Comparison of ENCODE assay signal across 16 cellular contexts in the genomic region with DNA sequence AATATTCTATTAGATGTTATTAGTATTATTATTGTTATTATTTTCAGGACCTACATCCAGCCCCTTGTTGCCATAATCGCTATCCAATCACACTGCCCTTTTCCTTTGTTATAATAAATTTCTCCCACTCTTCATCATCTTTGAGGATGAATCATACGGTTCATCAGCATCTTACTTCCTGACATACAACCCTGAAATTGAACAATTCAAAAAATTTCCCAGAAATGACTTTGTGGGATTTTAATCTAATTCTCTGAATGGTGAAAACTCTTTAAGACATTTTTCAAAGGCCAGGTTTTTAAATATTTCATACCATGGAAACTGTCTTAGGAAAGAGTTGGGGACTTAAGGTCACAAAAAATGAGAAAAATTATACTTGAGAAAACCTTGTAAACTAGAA.
A peak's percentile ranks its signal among the peaks of the same experiment; 100 is the strongest.
DNase-seq lines count a peak whose midpoint lies in the region; ATAC-seq and TF ChIP-seq lines count a peak whose summit lies in the region.
"Had no signal": no experiment of that assay in that cellular context is flagged by ENCODE, and none has a peak within 500 bp of the region (broad histone marks: within the 10 kb centered on the region; RNA-seq: fewer than 3 reads in every experiment).

No MANE protein-coding gene starts in this region.

- TF ChIP-seq EP300 in SK-N-SH (IDR thresholded peaks at IDR 0.05; ENCODE audit: borderline replicate concordance in 1 of 2, low read depth in 1 of 2, low read length in 1 of 2): peak in 1 of 2 experiments; percentile 25; a peak in 1 of 4 replicates

- no peak overlapping the region for H2BK15ac ChIP-seq in mesenchymal stem cell (ENCODE audit: low read depth, poor library complexity, severe bottlenecking)

- no peak overlapping the region for H3K27ac Mint-ChIP-seq in stimulated activated naive CD8-positive, alpha-beta T cell treated with anti-CD3 and anti-CD28 coated beads, Interleukin-15, amount 100 ng/mL, for 72 hours
- H3K27ac Mint-ChIP-seq: CD14-positive monocyte had no signal

- TF ChIP-seq CTCF in SK-N-SH (IDR thresholded peaks at IDR 0.05): no peak
- TF ChIP-seq CTCF in cardiac fibroblast (IDR thresholded peaks at IDR 0.05; ENCODE audit: low read depth, low read length): no peak

- H3K18ac ChIP-seq in mesenchymal stem cell (ENCODE audit: low read depth in 1 of 2, low read length in 2 of 2): no peak overlapping the region

- POLR2A ChIA-PET in SK-N-SH (lab: Yijun Ruan, JAX): no interaction called here

- H4K8ac ChIP-seq in mesenchymal stem cell (ENCODE audit: low read length): no peak overlapping the region

- DNase-seq in SK-N-SH (no peak), cardiac fibroblast (ENCODE audit: low read depth in 2 of 2) (peak; percentile 7 to 16), fibroblast of peridontal ligament (ENCODE audit: extremely low read depth) (peak; percentile 88), mesenchymal stem cell (no peak)
- DNase-seq in stimulated activated naive CD8-positive, alpha-beta T cell treated with anti-CD3 and anti-CD28 coated beads, Interleukin-15, amount 100 ng/mL, for 72 hours: no peak
- DNase-seq: 8988T; CD4-positive, alpha-beta memory T cell; DMS153; DMS79; GDM1; GM23248 had no signal

- no peak overlapping the region for H2AK5ac ChIP-seq in mesenchymal stem cell (ENCODE audit: low read length, severe bottlenecking)

- H2BK120ac ChIP-seq in mesenchymal stem cell (ENCODE audit: low read depth, low read length): no peak overlapping the region

- no peaks in the 10 kb centered on the region for H3K27me3 Mint-ChIP-seq in stimulated activated naive CD8-positive, alpha-beta T cell treated with anti-CD3 and anti-CD28 coated beads, Interleukin-15, amount 100 ng/mL, for 72 hours
- H3K27me3 Mint-ChIP-seq: CD4-positive, alpha-beta memory T cell had no signal

- ATAC-seq in GM18907 (IDR thresholded peaks at IDR 0.05; ENCODE audit: unreplicated experiment) (no peak), GM21526 (IDR thresholded peaks at IDR 0.05; ENCODE audit: low FRiP score, unreplicated experiment) (no peak)
- ATAC-seq in stimulated activated naive CD8-positive, alpha-beta T cell treated with anti-CD3 and anti-CD28 coated beads, Interleukin-15, amount 100 ng/mL, for 72 hours: no peak

- H2AFZ ChIP-seq in SK-N-SH (ENCODE audit: low read depth) (peak overlapping the region; percentile 34; the same call in 1 of the 2 replicates), mesenchymal stem cell (ENCODE audit: low read depth, low read length) (no peak overlapping the region)
- H2AFZ ChIP-seq: GM23248 had no signal

- WGBS in SK-N-SH (ENCODE audit: low lambda C conversion rate): 37% methylated on average over 2 of the region's 2 CpGs
- WGBS in mesenchymal stem cell: 86% methylated on average over 1 of the region's 2 CpGs

- H3K27me3 ChIP-seq in SK-N-SH (ENCODE audit: insufficient read depth) (no peaks in the 10 kb centered on the region), mesenchymal stem cell (ENCODE audit: control insufficient read depth in 1 of 2, insufficient read depth in 1 of 2, low read length in 2 of 2) (no peaks in the 10 kb centered on the region)
- H3K27me3 ChIP-seq: BLaER1 had no signal

- H3K4ac ChIP-seq in mesenchymal stem cell (ENCODE audit: low read depth in 1 of 2, low read length in 2 of 2): no peak overlapping the region

- H3K23ac ChIP-seq in mesenchymal stem cell (ENCODE audit: low read length in 2 of 2): no peak overlapping the region

- no peaks in the 10 kb centered on the region for H3K9me3 Mint-ChIP-seq in stimulated activated naive CD8-positive, alpha-beta T cell treated with anti-CD3 and anti-CD28 coated beads, Interleukin-15, amount 100 ng/mL, for 72 hours

- no peaks in the 10 kb centered on the region for H3K9me2 ChIP-seq in SK-N-SH

- no peaks in the 10 kb centered on the region for H3K79me1 ChIP-seq in mesenchymal stem cell (replicated peaks; ENCODE audit: low read length, poor library complexity, severe bottlenecking)

- H3K4me1 ChIP-seq in SK-N-SH (ENCODE audit: control insufficient read depth in 1 of 2, insufficient read depth in 2 of 2, low read depth in 1 of 2, low read length in 1 of 2): peaks cover 0 to 10% of the 10 kb centered on the region in 2 experiments; a peak in 3 of 4 replicates
- H3K4me1 ChIP-seq in mesenchymal stem cell (ENCODE audit: control insufficient read depth, insufficient read depth, low read depth, low read length): no peaks in the 10 kb centered on the region
- H3K4me1 ChIP-seq: BLaER1, HAP-1 had no signal

- H4K20me1 ChIP-seq in SK-N-SH (ENCODE audit: insufficient read depth): no peaks in the 10 kb centered on the region
- H4K20me1 ChIP-seq: BLaER1 had no signal

- no peaks in the 10 kb centered on the region for H3F3A ChIP-seq in SK-N-SH (replicated peaks; ENCODE audit: insufficient read depth)

- no peak overlapping the region for H3K14ac ChIP-seq in mesenchymal stem cell (ENCODE audit: low read length in 2 of 2)

- H3K79me2 ChIP-seq in SK-N-SH (ENCODE audit: insufficient read depth): no peaks in the 10 kb centered on the region

- H3K9me3 ChIP-seq in SK-N-SH (no peaks in the 10 kb centered on the region), mesenchymal stem cell (ENCODE audit: control insufficient read depth, low read length) (no peaks in the 10 kb centered on the region)
- H3K9me3 ChIP-seq: BLaER1, HAP-1 had no signal

- no peaks in the 10 kb centered on the region for H3K4me1 Mint-ChIP-seq in stimulated activated naive CD8-positive, alpha-beta T cell treated with anti-CD3 and anti-CD28 coated beads, Interleukin-15, amount 100 ng/mL, for 72 hours
- H3K4me1 Mint-ChIP-seq: CD14-positive monocyte; CD4-positive, alpha-beta memory T cell had no signal

- H3K27ac ChIP-seq in SK-N-SH (ENCODE audit: low read depth in 2 of 2, low read length in 1 of 2): peak overlapping the region in 1 of 2 experiments; percentile 26; a peak in 2 of 4 replicates
- no peak overlapping the region for H3K27ac ChIP-seq in mesenchymal stem cell (ENCODE audit: low read length, poor library complexity, severe bottlenecking)
- H3K27ac ChIP-seq: BLaER1, GM23248 had no signal

- no peak overlapping the region for H3K9ac ChIP-seq in SK-N-SH
- no peak overlapping the region for H3K9ac ChIP-seq in mesenchymal stem cell (ENCODE audit: low read length)
- H3K9ac ChIP-seq: BLaER1, GM23248 had no signal

- CTCF ChIA-PET in SK-N-SH (lab: Yijun Ruan, JAX): no interaction called here

- H2BK12ac ChIP-seq in mesenchymal stem cell (ENCODE audit: low read length in 2 of 2): no peak overlapping the region

- H2BK5ac ChIP-seq in mesenchymal stem cell (ENCODE audit: low read depth, low read length, poor library complexity, severe bottlenecking): no peak overlapping the region

- H3K4me3 Mint-ChIP-seq in stimulated activated naive CD8-positive, alpha-beta T cell treated with anti-CD3 and anti-CD28 coated beads, Interleukin-15, amount 100 ng/mL, for 72 hours: no peak overlapping the region
- H3K4me3 Mint-ChIP-seq: CD14-positive monocyte; CD4-positive, alpha-beta memory T cell had no signal

- no peak for TF ChIP-seq RAD21 in SK-N-SH (IDR thresholded peaks at IDR 0.05; ENCODE audit: low read length)

- no peaks in the 10 kb centered on the region for H3K36me3 ChIP-seq in SK-N-SH (replicated peaks in 1 of 2; ENCODE audit: control insufficient read depth in 1 of 2, insufficient read depth in 2 of 2, low read length in 1 of 2)
- no peaks in the 10 kb centered on the region for H3K36me3 ChIP-seq in mesenchymal stem cell (ENCODE audit: control insufficient read depth in 1 of 2, insufficient read depth in 2 of 2, low read depth in 1 of 2, low read length in 2 of 2)
- H3K36me3 ChIP-seq: BLaER1, HAP-1 had no signal

- no peak overlapping the region for H4K91ac ChIP-seq in mesenchymal stem cell (ENCODE audit: low read length)

- H3K4me3 ChIP-seq in SK-N-SH (ENCODE audit: low read depth in 2 of 2, low read length in 1 of 2): no peak overlapping the region
- no peak overlapping the region for H3K4me3 ChIP-seq in cardiac fibroblast (replicated peaks in 1 of 2; ENCODE audit: low read depth in 2 of 2, low read length in 2 of 2)
- H3K4me3 ChIP-seq in mesenchymal stem cell (ENCODE audit: insufficient read depth in 1 of 2, low read depth in 1 of 2, low read length in 2 of 2): no peak overlapping the region
- H3K4me3 ChIP-seq: BLaER1, GM23248, HAP-1 had no signal

- H3K4me2 ChIP-seq in SK-N-SH (no peak overlapping the region), mesenchymal stem cell (ENCODE audit: low read length, poor library complexity, severe bottlenecking) (no peak overlapping the region)
- H3K4me2 ChIP-seq: BLaER1 had no signal

TF ChIP-seq in SK-N-SH, 30 proteins besides CTCF, POLR2A, EP300 and RAD21:
- TF ChIP-seq FOXJ3 (CRISPR knock-in tag; IDR thresholded peaks at IDR 0.05): no peak
- TF ChIP-seq, protein P1, sequence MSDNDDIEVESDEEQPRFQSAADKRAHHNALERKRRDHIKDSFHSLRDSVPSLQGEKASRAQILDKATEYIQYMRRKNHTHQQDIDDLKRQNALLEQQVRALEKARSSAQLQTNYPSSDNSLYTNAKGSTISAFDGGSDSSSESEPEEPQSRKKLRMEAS (IDR thresholded peaks at IDR 0.05; ENCODE audit: low read depth): no peak
- TF ChIP-seq FOSL2 (IDR thresholded peaks at IDR 0.05; ENCODE audit: borderline replicate concordance, low read depth): peak; percentile 38; the same call in 1 of the 2 replicates

Comparison
In these comparisons a context has a peak if more than half of its experiments do, and no peak if none do; other contexts are left out.
1. DNase-seq: peak in cardiac fibroblast (2 of 2) and fibroblast of peridontal ligament (single experiment); none in SK-N-SH (single experiment), mesenchymal stem cell (single experiment) and stimulated activated naive CD8-positive, alpha-beta T cell treated with anti-CD3 and anti-CD28 coated beads, Interleukin-15, amount 100 ng/mL, for 72 hours (0 of 2).